Comparison of ENCODE assay signal across 10 cellular contexts in genomic region chr18:48933578-48934399, GRCh38. TPM values are rescaled to one million over a fixed set of nuclear protein-coding genes. Genes with fewer than 3 reads are reported as not detected.
A peak's percentile ranks its signal among the peaks of the same experiment; 100 is the strongest.
DNase-seq lines count a peak whose midpoint lies in the region; ATAC-seq and TF ChIP-seq lines count a peak whose summit lies in the region.
"Had no signal": no experiment of that assay in that cellular context is flagged by ENCODE, and none has a peak within 500 bp of the region (broad histone marks: within the 10 kb centered on the region; RNA-seq: fewer than 3 reads in every experiment).

No MANE protein-coding gene starts in this region.

- H3K4me3 Mint-ChIP-seq in T-cell = peak overlapping the region in 1 of 3 donors; percentile 73

- CTCF ChIA-PET in T-cell (lab: Charles Lee) = interaction anchor here in 1 of 2 donors (1.0 kb wide), 1 partner anchor 35 kb away, joined by 3 read pairs; no protein-coding TSS in a partner anchor

- 77 to 79% methylated on average over 22 of the region's 22 CpGs for WGBS in sigmoid colon, 2 donors

- H3K4me1 Mint-ChIP-seq in T-cell = peaks cover 95 to 98% (median 96%) of the 10 kb centered on the region in 3 donors

- no peaks in the 10 kb centered on the region for H3K36me3 ChIP-seq in sigmoid colon

- no peak for TF ChIP-seq EP300 in sigmoid colon (IDR thresholded peaks at IDR 0.05)

- no peak for DNase-seq in T-cell
- peak; percentile 83 for DNase-seq in globus pallidus (ENCODE audit: low spot score)
- DNase-seq in sigmoid colon = no peak
- DNase-seq in NCI-H226 = no peak
- DNase-seq in LoVo (ENCODE audit: low spot score) = no peak
- no peak for DNase-seq in activated gamma-delta T cell treated with Interleukin-2 at 50 U/mL for 16 hours
- DNase-seq: SHP77 treated with DMSO at 0.1 percent for 48 hours had no signal

- no peak for TF ChIP-seq CTCF in sigmoid colon (IDR thresholded peaks at IDR 0.05)

- peak overlapping the region; percentile 87 to 96 (median 90) for H3K27ac ChIP-seq in sigmoid colon

- H3K4me3 ChIP-seq in GM08714 (ENCODE audit: low read length) = peak overlapping the region; percentile 29; the same call in 1 of the 2 replicates
- peak overlapping the region in 1 of 4 donors; percentile 17 for H3K4me3 ChIP-seq in sigmoid colon

- no peaks in the 10 kb centered on the region for H3K9me3 Mint-ChIP-seq in T-cell

- H3K36me3 Mint-ChIP-seq in T-cell = peaks cover 4% of the 10 kb centered on the region

- no peaks in the 10 kb centered on the region for H3K27me3 ChIP-seq in sigmoid colon

- intact Hi-C loops in sigmoid colon (cut with DNase I) = no loop called here

- no peaks in the 10 kb centered on the region for H3K9me3 ChIP-seq in sigmoid colon

- H3K4me1 ChIP-seq in sigmoid colon = peaks cover 0 to 99% (median 94%) of the 10 kb centered on the region in 4 donors

- TF ChIP-seq POLR2A in sigmoid colon (IDR thresholded peaks at IDR 0.05) = no peak

- POLR2A ChIA-PET in T-cell (lab: Charles Lee) = no interaction called here

- peak overlapping the region; percentile 37 to 65 for H3K27ac Mint-ChIP-seq in T-cell

- H3K27me3 Mint-ChIP-seq in T-cell = no peaks in the 10 kb centered on the region

- ATAC-seq in T-cell (replicated peaks in 1 of 4) = no peak
- no peak for ATAC-seq in HG03565 (IDR thresholded peaks at IDR 0.05; ENCODE audit: unreplicated experiment)
- ATAC-seq: HCT116 had no signal

RNA-seq across cellular contexts. Expression of gene SMAD7, which starts 17.0 kb away (rescaled TPM):
- 100 to 1,000 TPM in 1 of 5 donors, 10 to 100 TPM in 4; 28.5 to 138 (median 57.7) TPM for total RNA-seq in T-cell
- total RNA-seq in sigmoid colon = 10 to 100 TPM; 13.2 to 29.1 (median 21.5) TPM
- polyA plus RNA-seq in sigmoid colon = 10 to 100 TPM; 16.8 to 19.0 (median 18.3) TPM
